In the genomic region with DNA sequence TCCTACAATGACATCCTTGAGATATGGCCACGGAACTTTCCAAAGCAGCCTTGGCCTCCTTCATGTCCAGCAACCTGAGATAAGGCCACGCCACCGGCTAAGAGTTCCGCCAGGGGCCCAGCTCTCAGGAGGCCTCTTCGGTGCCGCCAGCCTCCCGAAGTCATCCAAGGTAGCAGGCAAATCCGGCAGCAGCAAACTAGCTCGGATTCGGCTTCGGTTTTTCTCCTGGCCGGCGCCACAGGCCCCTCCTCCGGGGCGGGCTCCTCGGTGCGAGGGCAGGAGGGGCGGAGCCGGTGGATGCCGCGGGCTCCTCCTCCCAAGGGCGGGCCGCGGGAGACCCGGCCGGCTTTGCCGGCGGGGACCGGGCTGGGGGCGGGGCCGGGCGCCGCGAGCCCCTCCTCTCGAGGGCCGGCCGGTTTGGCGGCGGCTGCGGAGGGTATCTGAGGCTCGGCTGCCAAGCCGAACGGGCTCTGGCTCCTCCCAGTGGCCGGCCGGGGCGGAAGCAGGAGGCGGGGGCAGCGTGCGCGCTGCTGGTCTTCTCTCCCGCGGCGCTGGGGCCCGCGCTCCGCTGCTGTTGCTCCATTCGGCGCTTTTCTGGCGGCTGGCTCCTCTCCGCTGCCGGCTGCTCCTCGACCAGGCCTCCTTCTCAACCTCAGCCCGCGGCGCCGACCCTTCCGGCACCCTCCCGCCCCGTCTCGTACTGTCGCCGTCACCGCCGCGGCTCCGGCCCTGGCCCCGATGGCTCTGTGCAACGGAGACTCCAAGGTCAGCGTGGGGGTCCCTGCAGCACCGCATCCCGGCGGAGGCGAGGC, we compare ENCODE assay signal across 1 cellular context.
TF ChIP-seq lines count a peak whose summit lies in the region.

Gene GMPS (plus strand): TSS at position 518 of the 812 bp plus-strand sequence. CDS start 221 bp downstream, at position 739.

TF ChIP-seq in K562, 482 proteins besides CTCF, POLR2A, EP300 and RAD21 (continued from another document and continues in another):
- TF ChIP-seq POLR2H (tag; IDR thresholded peaks at IDR 0.05; ENCODE audit: low read depth): peak; percentile 62
- no peak for TF ChIP-seq RHOXF2B (CRISPR knock-in tag; conservative IDR thresholded peaks at IDR 0.05)
- TF ChIP-seq MAFK (IDR thresholded peaks at IDR 0.05; ENCODE audit: low read length): no peak
- no peak for TF ChIP-seq NFIX (CRISPR knock-in tag; IDR thresholded peaks at IDR 0.05; ENCODE audit: low read depth)
- TF ChIP-seq, protein P1, sequence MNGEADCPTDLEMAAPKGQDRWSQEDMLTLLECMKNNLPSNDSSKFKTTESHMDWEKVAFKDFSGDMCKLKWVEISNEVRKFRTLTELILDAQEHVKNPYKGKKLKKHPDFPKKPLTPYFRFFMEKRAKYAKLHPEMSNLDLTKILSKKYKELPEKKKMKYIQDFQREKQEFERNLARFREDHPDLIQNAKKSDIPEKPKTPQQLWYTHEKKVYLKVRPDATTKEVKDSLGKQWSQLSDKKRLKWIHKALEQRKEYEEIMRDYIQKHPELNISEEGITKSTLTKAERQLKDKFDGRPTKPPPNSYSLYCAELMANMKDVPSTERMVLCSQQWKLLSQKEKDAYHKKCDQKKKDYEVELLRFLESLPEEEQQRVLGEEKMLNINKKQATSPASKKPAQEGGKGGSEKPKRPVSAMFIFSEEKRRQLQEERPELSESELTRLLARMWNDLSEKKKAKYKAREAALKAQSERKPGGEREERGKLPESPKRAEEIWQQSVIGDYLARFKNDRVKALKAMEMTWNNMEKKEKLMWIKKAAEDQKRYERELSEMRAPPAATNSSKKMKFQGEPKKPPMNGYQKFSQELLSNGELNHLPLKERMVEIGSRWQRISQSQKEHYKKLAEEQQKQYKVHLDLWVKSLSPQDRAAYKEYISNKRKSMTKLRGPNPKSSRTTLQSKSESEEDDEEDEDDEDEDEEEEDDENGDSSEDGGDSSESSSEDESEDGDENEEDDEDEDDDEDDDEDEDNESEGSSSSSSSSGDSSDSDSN (IDR thresholded peaks at IDR 0.05; ENCODE audit: borderline replicate concordance in 1 of 2, low read depth in 2 of 2, low read length in 2 of 2): peak; percentile 97 to 99
- no peak for TF ChIP-seq NCOA1 (IDR thresholded peaks at IDR 0.05; ENCODE audit: low read depth)
- TF ChIP-seq ZNF384 (IDR thresholded peaks at IDR 0.05; ENCODE audit: low read depth, low read length): no peak
- no peak for TF ChIP-seq ZNF324 (CRISPR knock-in tag; IDR thresholded peaks at IDR 0.05)
- TF ChIP-seq, protein P2, sequence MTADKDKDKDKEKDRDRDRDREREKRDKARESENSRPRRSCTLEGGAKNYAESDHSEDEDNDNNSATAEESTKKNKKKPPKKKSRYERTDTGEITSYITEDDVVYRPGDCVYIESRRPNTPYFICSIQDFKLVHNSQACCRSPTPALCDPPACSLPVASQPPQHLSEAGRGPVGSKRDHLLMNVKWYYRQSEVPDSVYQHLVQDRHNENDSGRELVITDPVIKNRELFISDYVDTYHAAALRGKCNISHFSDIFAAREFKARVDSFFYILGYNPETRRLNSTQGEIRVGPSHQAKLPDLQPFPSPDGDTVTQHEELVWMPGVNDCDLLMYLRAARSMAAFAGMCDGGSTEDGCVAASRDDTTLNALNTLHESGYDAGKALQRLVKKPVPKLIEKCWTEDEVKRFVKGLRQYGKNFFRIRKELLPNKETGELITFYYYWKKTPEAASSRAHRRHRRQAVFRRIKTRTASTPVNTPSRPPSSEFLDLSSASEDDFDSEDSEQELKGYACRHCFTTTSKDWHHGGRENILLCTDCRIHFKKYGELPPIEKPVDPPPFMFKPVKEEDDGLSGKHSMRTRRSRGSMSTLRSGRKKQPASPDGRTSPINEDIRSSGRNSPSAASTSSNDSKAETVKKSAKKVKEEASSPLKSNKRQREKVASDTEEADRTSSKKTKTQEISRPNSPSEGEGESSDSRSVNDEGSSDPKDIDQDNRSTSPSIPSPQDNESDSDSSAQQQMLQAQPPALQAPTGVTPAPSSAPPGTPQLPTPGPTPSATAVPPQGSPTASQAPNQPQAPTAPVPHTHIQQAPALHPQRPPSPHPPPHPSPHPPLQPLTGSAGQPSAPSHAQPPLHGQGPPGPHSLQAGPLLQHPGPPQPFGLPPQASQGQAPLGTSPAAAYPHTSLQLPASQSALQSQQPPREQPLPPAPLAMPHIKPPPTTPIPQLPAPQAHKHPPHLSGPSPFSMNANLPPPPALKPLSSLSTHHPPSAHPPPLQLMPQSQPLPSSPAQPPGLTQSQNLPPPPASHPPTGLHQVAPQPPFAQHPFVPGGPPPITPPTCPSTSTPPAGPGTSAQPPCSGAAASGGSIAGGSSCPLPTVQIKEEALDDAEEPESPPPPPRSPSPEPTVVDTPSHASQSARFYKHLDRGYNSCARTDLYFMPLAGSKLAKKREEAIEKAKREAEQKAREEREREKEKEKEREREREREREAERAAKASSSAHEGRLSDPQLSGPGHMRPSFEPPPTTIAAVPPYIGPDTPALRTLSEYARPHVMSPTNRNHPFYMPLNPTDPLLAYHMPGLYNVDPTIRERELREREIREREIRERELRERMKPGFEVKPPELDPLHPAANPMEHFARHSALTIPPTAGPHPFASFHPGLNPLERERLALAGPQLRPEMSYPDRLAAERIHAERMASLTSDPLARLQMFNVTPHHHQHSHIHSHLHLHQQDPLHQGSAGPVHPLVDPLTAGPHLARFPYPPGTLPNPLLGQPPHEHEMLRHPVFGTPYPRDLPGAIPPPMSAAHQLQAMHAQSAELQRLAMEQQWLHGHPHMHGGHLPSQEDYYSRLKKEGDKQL (CRISPR knock-in tag; IDR thresholded peaks at IDR 0.05; ENCODE audit: borderline replicate concordance): no peak
- peak; percentile 60 to 62; a peak in 2 of 4 replicates for TF ChIP-seq NRF1 (conservative IDR thresholded peaks at IDR 0.05 in 1 of 2, IDR thresholded peaks at IDR 0.05 in 1 of 2)
- TF ChIP-seq HDAC3 (IDR thresholded peaks at IDR 0.05; ENCODE audit: borderline replicate concordance, partially characterized antibody): no peak
- peak; percentile 96 for TF ChIP-seq ZSCAN29 (IDR thresholded peaks at IDR 0.05)
- TF ChIP-seq BRD9 (IDR thresholded peaks at IDR 0.05; ENCODE audit: low read depth, partially characterized antibody): no peak
- TF ChIP-seq HDAC1 (IDR thresholded peaks at IDR 0.05): peak in 1 of 2 experiments; percentile 53; a peak in 1 of 4 replicates
- TF ChIP-seq CBX3 (IDR thresholded peaks at IDR 0.05; ENCODE audit: borderline replicate concordance in 1 of 2, low read length in 2 of 2): peak in 1 of 2 experiments; percentile 22; a peak in 1 of 3 replicates
- TF ChIP-seq ZBTB40 (IDR thresholded peaks at IDR 0.05): no peak; the same call in 1 of the 2 replicates
- no peak for TF ChIP-seq ZBTB40 (CRISPR knock-in tag; IDR thresholded peaks at IDR 0.05)
- peak; percentile 64 for TF ChIP-seq CTBP1 (IDR thresholded peaks at IDR 0.05; ENCODE audit: borderline replicate concordance)
- TF ChIP-seq IRF2 (CRISPR knock-in tag; IDR thresholded peaks at IDR 0.05): no peak
- TF ChIP-seq ZNF212 (CRISPR knock-in tag; IDR thresholded peaks at IDR 0.05): no peak
- TF ChIP-seq ZSCAN32 (CRISPR knock-in tag; IDR thresholded peaks at IDR 0.05): no peak
- TF ChIP-seq ZNF551 (CRISPR knock-in tag; IDR thresholded peaks at IDR 0.05): no peak
- peak; percentile 59; the same call in 1 of the 2 replicates for TF ChIP-seq EP400 (IDR thresholded peaks at IDR 0.05)
- peak; percentile 38; the same call in 1 of the 2 replicates for TF ChIP-seq ZNF24 (IDR thresholded peaks at IDR 0.05)
- TF ChIP-seq, protein P3, sequence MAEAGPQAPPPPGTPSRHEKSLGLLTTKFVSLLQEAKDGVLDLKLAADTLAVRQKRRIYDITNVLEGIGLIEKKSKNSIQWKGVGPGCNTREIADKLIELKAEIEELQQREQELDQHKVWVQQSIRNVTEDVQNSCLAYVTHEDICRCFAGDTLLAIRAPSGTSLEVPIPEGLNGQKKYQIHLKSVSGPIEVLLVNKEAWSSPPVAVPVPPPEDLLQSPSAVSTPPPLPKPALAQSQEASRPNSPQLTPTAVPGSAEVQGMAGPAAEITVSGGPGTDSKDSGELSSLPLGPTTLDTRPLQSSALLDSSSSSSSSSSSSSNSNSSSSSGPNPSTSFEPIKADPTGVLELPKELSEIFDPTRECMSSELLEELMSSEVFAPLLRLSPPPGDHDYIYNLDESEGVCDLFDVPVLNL (CRISPR knock-in tag; IDR thresholded peaks at IDR 0.05; ENCODE audit: low read depth): no peak
- TF ChIP-seq SREBF1 (IDR thresholded peaks at IDR 0.05; ENCODE audit: borderline replicate concordance, low read depth, low read length): no peak
- 0 out of 2 replicates have a peak, but pooled peaks have one; percentile 41 for TF ChIP-seq ZNF583 (CRISPR knock-in tag; IDR thresholded peaks at IDR 0.05)
- peak; percentile 91 for TF ChIP-seq CCNT2 (IDR thresholded peaks at IDR 0.05; ENCODE audit: borderline replicate concordance, extremely low read depth, insufficient read length, low read depth, low read length)
- TF ChIP-seq NFE2 (IDR thresholded peaks at IDR 0.05; ENCODE audit: low read depth): 0 out of 2 replicates have a peak, but pooled peaks have one; percentile 18
- TF ChIP-seq ZNF124 (CRISPR knock-in tag; IDR thresholded peaks at IDR 0.05): no peak
- TF ChIP-seq RFX5 (IDR thresholded peaks at IDR 0.05; ENCODE audit: low read depth, low read length): no peak
- TF ChIP-seq ZNF764 (CRISPR knock-in tag; IDR thresholded peaks at IDR 0.05; ENCODE audit: low read depth): no peak
- TF ChIP-seq ZKSCAN8 (CRISPR knock-in tag; IDR thresholded peaks at IDR 0.05): no peak
- TF ChIP-seq ZC3H11A (IDR thresholded peaks at IDR 0.05; ENCODE audit: low read depth, low read length): no peak
- TF ChIP-seq, protein P4, sequence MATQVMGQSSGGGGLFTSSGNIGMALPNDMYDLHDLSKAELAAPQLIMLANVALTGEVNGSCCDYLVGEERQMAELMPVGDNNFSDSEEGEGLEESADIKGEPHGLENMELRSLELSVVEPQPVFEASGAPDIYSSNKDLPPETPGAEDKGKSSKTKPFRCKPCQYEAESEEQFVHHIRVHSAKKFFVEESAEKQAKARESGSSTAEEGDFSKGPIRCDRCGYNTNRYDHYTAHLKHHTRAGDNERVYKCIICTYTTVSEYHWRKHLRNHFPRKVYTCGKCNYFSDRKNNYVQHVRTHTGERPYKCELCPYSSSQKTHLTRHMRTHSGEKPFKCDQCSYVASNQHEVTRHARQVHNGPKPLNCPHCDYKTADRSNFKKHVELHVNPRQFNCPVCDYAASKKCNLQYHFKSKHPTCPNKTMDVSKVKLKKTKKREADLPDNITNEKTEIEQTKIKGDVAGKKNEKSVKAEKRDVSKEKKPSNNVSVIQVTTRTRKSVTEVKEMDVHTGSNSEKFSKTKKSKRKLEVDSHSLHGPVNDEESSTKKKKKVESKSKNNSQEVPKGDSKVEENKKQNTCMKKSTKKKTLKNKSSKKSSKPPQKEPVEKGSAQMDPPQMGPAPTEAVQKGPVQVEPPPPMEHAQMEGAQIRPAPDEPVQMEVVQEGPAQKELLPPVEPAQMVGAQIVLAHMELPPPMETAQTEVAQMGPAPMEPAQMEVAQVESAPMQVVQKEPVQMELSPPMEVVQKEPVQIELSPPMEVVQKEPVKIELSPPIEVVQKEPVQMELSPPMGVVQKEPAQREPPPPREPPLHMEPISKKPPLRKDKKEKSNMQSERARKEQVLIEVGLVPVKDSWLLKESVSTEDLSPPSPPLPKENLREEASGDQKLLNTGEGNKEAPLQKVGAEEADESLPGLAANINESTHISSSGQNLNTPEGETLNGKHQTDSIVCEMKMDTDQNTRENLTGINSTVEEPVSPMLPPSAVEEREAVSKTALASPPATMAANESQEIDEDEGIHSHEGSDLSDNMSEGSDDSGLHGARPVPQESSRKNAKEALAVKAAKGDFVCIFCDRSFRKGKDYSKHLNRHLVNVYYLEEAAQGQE (CRISPR knock-in tag; IDR thresholded peaks at IDR 0.05; ENCODE audit: low read depth): no peak
- TF ChIP-seq ZNF197 (CRISPR knock-in tag; IDR thresholded peaks at IDR 0.05; ENCODE audit: low read depth): no peak
